17 cellular contexts compared by ENCODE assay signal in the genomic region with DNA sequence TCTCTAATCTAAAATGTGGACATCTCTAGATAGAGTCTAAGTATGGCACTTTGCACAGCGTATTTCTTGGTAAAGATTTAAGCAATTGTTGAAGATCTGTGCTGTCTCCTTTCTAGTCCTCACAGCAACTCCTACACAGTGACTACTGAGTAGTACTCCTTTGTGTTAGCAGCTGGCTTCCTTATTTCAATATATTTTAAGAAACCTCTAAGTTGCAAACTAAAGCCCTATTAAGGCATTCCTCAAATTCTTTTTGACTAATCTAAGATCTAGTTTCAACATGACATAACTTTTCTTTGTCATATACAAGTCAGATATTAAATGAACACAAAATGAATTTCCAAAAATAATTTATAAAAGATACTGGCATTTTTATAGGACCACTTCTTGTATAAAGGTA.
A peak's percentile ranks its signal among the peaks of the same experiment; 100 is the strongest.
DNase-seq lines count a peak whose midpoint lies in the region; ATAC-seq and TF ChIP-seq lines count a peak whose summit lies in the region.
"Had no signal": no experiment of that assay in that cellular context is flagged by ENCODE, and none has a peak within 500 bp of the region (broad histone marks: within the 10 kb centered on the region; RNA-seq: fewer than 3 reads in every experiment).

No MANE protein-coding gene starts in this region.

- no peaks in the 10 kb centered on the region for H3K36me3 ChIP-seq in lower lobe of right lung
- H3K36me3 ChIP-seq: breast epithelium had no signal

- H3K4me3 ChIP-seq in fibroblast of pulmonary artery (replicated peaks; ENCODE audit: low read depth, low read length), result no peak overlapping the region
- H3K4me3 ChIP-seq in retinal pigment epithelial cell (ENCODE audit: low read length), result no peak overlapping the region
- no peak overlapping the region for H3K4me3 ChIP-seq in lower lobe of right lung
- H3K4me3 ChIP-seq: breast epithelium, K562, testis had no signal

- H3K9me3 ChIP-seq in lower lobe of right lung, result no peaks in the 10 kb centered on the region
- H3K9me3 ChIP-seq: breast epithelium, testis had no signal

- TF ChIP-seq CTCF in RWPE1 (conservative IDR thresholded peaks at IDR 0.05; ENCODE audit: low read depth) (no peak), fibroblast of pulmonary artery (IDR thresholded peaks at IDR 0.05; ENCODE audit: low read length, missing control alignments) (no peak), retinal pigment epithelial cell (conservative IDR thresholded peaks at IDR 0.05; ENCODE audit: low read depth, low read length) (no peak), lower lobe of right lung (IDR thresholded peaks at IDR 0.05) (no peak)

- H3K4me1 ChIP-seq in lower lobe of right lung, result no peaks in the 10 kb centered on the region
- H3K4me1 ChIP-seq: breast epithelium, testis had no signal

- POLR2A ChIA-PET in RWPE1 (lab: Yijun Ruan, JAX; ENCODE audit: low non-redundant PET), result no interaction called here

- DNase-seq in GM03348 (ENCODE audit: low spot score), result peak; percentile 55
- DNase-seq in RWPE1 (ENCODE audit: low spot score), result peak; percentile 13
- DNase-seq in fibroblast of pulmonary artery (ENCODE audit: low read depth), result peak; percentile 60
- DNase-seq in retinal pigment epithelial cell (ENCODE audit: low read depth), result peak; percentile 48
- no peak for DNase-seq in CD1c-positive myeloid dendritic cell (ENCODE audit: extremely low spot score)
- DNase-seq in lower lobe of right lung, result no peak
- DNase-seq in cerebellar nuclear complex (lab: John Stamatoyannopoulos, UW), result no peak
- DNase-seq: activated CD4-positive, alpha-beta T cell treated with anti-CD3 and anti-CD28 coated beads for 4 hours; activated naive CD4-positive, alpha-beta T cell treated with anti-CD3 and anti-CD28 coated beads, Interleukin-2, amount 50 U/mL, for 16 hours; CD4-positive, alpha-beta T cell; effector CD4-positive, alpha-beta T cell; natural killer cell; T1000; testis had no signal

- ATAC-seq in lower lobe of right lung (no peak), HG03108 (IDR thresholded peaks at IDR 0.05; ENCODE audit: unreplicated experiment) (no peak)
- ATAC-seq: K562, natural killer cell had no signal

- no peaks in the 10 kb centered on the region for H3K27me3 ChIP-seq in lower lobe of right lung (ENCODE audit: low read depth)
- H3K27me3 ChIP-seq: breast epithelium, testis had no signal

- CTCF ChIA-PET in RWPE1 (lab: Yijun Ruan, JAX), result no interaction called here

- no peak overlapping the region for H3K27ac ChIP-seq in RWPE1
- no peak overlapping the region for H3K27ac ChIP-seq in lower lobe of right lung
- H3K27ac ChIP-seq: breast epithelium, testis had no signal

- intact Hi-C loops in lower lobe of right lung (cut with DNase I), result no loop called here

Comparison
In these comparisons a context has a peak if more than half of its experiments do, and no peak if none do; other contexts are left out.
1. DNase-seq: peak in GM03348 (single experiment), RWPE1 (single experiment), fibroblast of pulmonary artery (single experiment) and retinal pigment epithelial cell (single experiment); none in CD1c-positive myeloid dendritic cell (single experiment), lower lobe of right lung (single experiment) and cerebellar nuclear complex (0 of 2).